Comparison of ENCODE assay signal across 18 cellular contexts in genomic region chr17:74267579-74267978, GRCh38. TPM values are rescaled to one million over a fixed set of nuclear protein-coding genes. Genes with fewer than 3 reads are reported as not detected.
A peak's percentile ranks its signal among the peaks of the same experiment; 100 is the strongest.
DNase-seq lines count a peak whose midpoint lies in the region; ATAC-seq and TF ChIP-seq lines count a peak whose summit lies in the region.
"Had no signal": no experiment of that assay in that cellular context is flagged by ENCODE, and none has a peak within 500 bp of the region (broad histone marks: within the 10 kb centered on the region; RNA-seq: fewer than 3 reads in every experiment).

No MANE protein-coding gene starts in this region.

- no peaks in the 10 kb centered on the region for H3K9me3 Mint-ChIP-seq in central memory CD8-positive, alpha-beta T cell
- H3K9me3 Mint-ChIP-seq: CD4-positive, alpha-beta T cell had no signal

- H3K27ac ChIP-seq in osteoblast (ENCODE audit: low read depth, low read length): no peak overlapping the region
- H3K27ac ChIP-seq in upper lobe of right lung: no peak overlapping the region
- H3K27ac ChIP-seq: 22Rv1, A549, C4-2B had no signal

- no peaks in the 10 kb centered on the region for H3K79me2 ChIP-seq in osteoblast (ENCODE audit: insufficient read depth, low read length)

- H3K36me3 Mint-ChIP-seq in central memory CD8-positive, alpha-beta T cell (ENCODE audit: insufficient read depth): no peaks in the 10 kb centered on the region

- no peak for TF ChIP-seq CTCF in osteoblast (IDR thresholded peaks at IDR 0.05; ENCODE audit: extremely low read depth, low read depth, low read length)
- TF ChIP-seq CTCF in upper lobe of right lung (IDR thresholded peaks at IDR 0.05): no peak
- TF ChIP-seq CTCF in omental fat pad (IDR thresholded peaks at IDR 0.05): no peak

- no peak overlapping the region for H2AFZ ChIP-seq in osteoblast (ENCODE audit: low read length)

- H3K36me3 ChIP-seq in osteoblast (ENCODE audit: insufficient read depth, low read length) (no peaks in the 10 kb centered on the region), upper lobe of right lung (no peaks in the 10 kb centered on the region)
- H3K36me3 ChIP-seq: HAP-1 had no signal

- no peak overlapping the region for H3K4me2 ChIP-seq in osteoblast (ENCODE audit: insufficient read depth, low read length)
- H3K4me2 ChIP-seq: A549 had no signal

- H3K27ac Mint-ChIP-seq in central memory CD8-positive, alpha-beta T cell (ENCODE audit: low read depth): peak overlapping the region; percentile 72
- H3K27ac Mint-ChIP-seq: CD4-positive, alpha-beta T cell had no signal

- no peak overlapping the region for H3K4me3 Mint-ChIP-seq in central memory CD8-positive, alpha-beta T cell
- H3K4me3 Mint-ChIP-seq: CD4-positive, alpha-beta T cell had no signal

- intact Hi-C loops in upper lobe of right lung (cut with DNase I): no loop called here

- H3K27me3 ChIP-seq in osteoblast (ENCODE audit: insufficient read depth, low read length) (no peaks in the 10 kb centered on the region), upper lobe of right lung (no peaks in the 10 kb centered on the region)

- H3K27me3 Mint-ChIP-seq in central memory CD8-positive, alpha-beta T cell: peaks cover 32% of the 10 kb centered on the region
- H3K27me3 Mint-ChIP-seq: CD4-positive, alpha-beta T cell had no signal

- no peaks in the 10 kb centered on the region for H4K20me1 ChIP-seq in osteoblast (ENCODE audit: insufficient read depth, low read length)

- DNase-seq in DMS53 (lab: John Stamatoyannopoulos, UW) (peak; percentile 16), DMS53 treated with DMSO at 0.1 percent for 48 hours (lab: John Stamatoyannopoulos, UW; ENCODE audit: unreplicated experiment) (no peak), osteoblast (ENCODE audit: insufficient read length, low spot score, missing footprints) (peak; percentile 73), upper lobe of right lung (no peak), omental fat pad (ENCODE audit: low spot score) (no peak)
- no peak for DNase-seq in central memory CD8-positive, alpha-beta T cell (ENCODE audit: low spot score in 2 of 2)
- DNase-seq in stimulated activated CD4-positive, alpha-beta T cell treated with anti-CD3 and anti-CD28 coated beads, Interleukin-2, amount 100 ng/mL, for 24 hours: no peak
- no peak for DNase-seq in effector CD4-positive, alpha-beta T cell
- DNase-seq: AML-193; Caco-2; CD4-positive, alpha-beta T cell; GF-D8 had no signal

- H3K9me3 ChIP-seq in osteoblast (ENCODE audit: low read depth, low read length) (no peaks in the 10 kb centered on the region), upper lobe of right lung (no peaks in the 10 kb centered on the region)
- H3K9me3 ChIP-seq: A549, Caco-2, HAP-1 had no signal

- ATAC-seq in central memory CD8-positive, alpha-beta T cell (replicated peaks; ENCODE audit: extremely low read depth, poor library complexity, severe bottlenecking): no peak
- ATAC-seq in upper lobe of right lung (peak; percentile 4), omental fat pad (ENCODE audit: low FRiP score) (no peak)
- ATAC-seq: A549, GM12878 had no signal

- H3K4me1 ChIP-seq in osteoblast (ENCODE audit: insufficient read depth, low read length): no peaks in the 10 kb centered on the region
- H3K4me1 ChIP-seq in upper lobe of right lung: no peaks in the 10 kb centered on the region
- H3K4me1 ChIP-seq: A549, Caco-2, HAP-1 had no signal

- peaks cover 10% of the 10 kb centered on the region for H3K4me1 Mint-ChIP-seq in central memory CD8-positive, alpha-beta T cell

- no peak overlapping the region for H3K4me3 ChIP-seq in osteoblast (ENCODE audit: insufficient read depth, low read length)
- H3K4me3 ChIP-seq in upper lobe of right lung: no peak overlapping the region
- H3K4me3 ChIP-seq: A549, GM12878, HAP-1 had no signal

RNA-seq across cellular contexts. Expression of gene DNAI2, which starts 6.5 kb away (rescaled TPM):
- total RNA-seq in osteoblast: not detected in 2 replicates
- total RNA-seq in upper lobe of right lung: not detected
- not detected for total RNA-seq in omental fat pad
- total RNA-seq: Caco-2, H4 had no signal

RNA-seq across cellular contexts. Expression of gene TTYH2, which starts 54.2 kb away (rescaled TPM):
- total RNA-seq in osteoblast (1.2 and 1.4 TPM in 2 replicates), upper lobe of right lung (7.4 TPM), omental fat pad (1 to 10 TPM; 5.9 to 9.0 (median 7.9) TPM)

RNA-seq across cellular contexts. Expression of gene KIF19, which starts 58.4 kb away (rescaled TPM):
- total RNA-seq in osteoblast: not detected in 2 replicates
- total RNA-seq in upper lobe of right lung: 0.23 TPM
- total RNA-seq in omental fat pad: 1 to 10 TPM in 2 of 4 donors, under 1 TPM in 2; 0.72 to 2.4 (median 1.4) TPM
- total RNA-seq: Caco-2, H4 had no signal

Comparison
In these comparisons a context has a peak if more than half of its experiments do, and no peak if none do; other contexts are left out.
1. DNase-seq: peak in DMS53 (single experiment) and osteoblast (single experiment); none in DMS53 treated with DMSO at 0.1 percent for 48 hours (single experiment), central memory CD8-positive, alpha-beta T cell (0 of 2), upper lobe of right lung (single experiment), omental fat pad (single experiment), stimulated activated CD4-positive, alpha-beta T cell treated with anti-CD3 and anti-CD28 coated beads, Interleukin-2, amount 100 ng/mL, for 24 hours (0 of 2) and effector CD4-positive, alpha-beta T cell (single experiment).